In genomic region chr1:6260961-6261614, GRCh38 we compare ENCODE assay signal across 8 cellular contexts. TPM values are rescaled to one million over a fixed set of nuclear protein-coding genes. Genes with fewer than 3 reads are reported as not detected.
DNase-seq lines count a peak whose midpoint lies in the region; ATAC-seq and TF ChIP-seq lines count a peak whose summit lies in the region.

TSS of gene GPR153 (minus strand) at chr1:6261098. CDS start at chr1:6254905, 6,193 bp downstream.

- no peaks in the 10 kb centered on the region for H3K9me3 ChIP-seq in GM23248 (ENCODE audit: low read depth)
- no peaks in the 10 kb centered on the region for H3K9me3 ChIP-seq in RWPE2 (ENCODE audit: severe bottlenecking)
- H3K9me3 ChIP-seq in iPS DF 6.9 (ENCODE audit: control insufficient read depth, insufficient read depth, low read length), result no peaks in the 10 kb centered on the region
- H3K9me3 ChIP-seq in smooth muscle cell (replicated peaks; ENCODE audit: low read depth), result no peaks in the 10 kb centered on the region

- in situ Hi-C loops in GM23248 (cut with MboI), result no loop called here
- in situ Hi-C loops in G401 (cut with HindIII; ENCODE audit: low sequenced_read_pairs), result no loop called here

- H3K36me3 Mint-ChIP-seq in activated naive CD8-positive, alpha-beta T cell treated with anti-CD3 and anti-CD28 coated beads, Interleukin-2, amount 50 U/mL, for 24 hours (ENCODE audit: low read depth), result no peaks in the 10 kb centered on the region

- no peaks in the 10 kb centered on the region for H3F3A ChIP-seq in GM23248 (ENCODE audit: insufficient read depth)
- H3F3A ChIP-seq in smooth muscle cell (ENCODE audit: low read depth), result no peaks in the 10 kb centered on the region

- peaks cover 18% of the 10 kb centered on the region for H3K27me3 Mint-ChIP-seq in activated naive CD8-positive, alpha-beta T cell treated with anti-CD3 and anti-CD28 coated beads, Interleukin-2, amount 50 U/mL, for 24 hours

- no peaks in the 10 kb centered on the region for H3K9me2 ChIP-seq in GM23248 (ENCODE audit: insufficient read depth)

- DNase-seq in AG09309 (ENCODE audit: low read depth) (no peak), GM23248 (peak; percentile 73), RWPE2 (ENCODE audit: low spot score) (no peak), iPS DF 6.9 (ENCODE audit: low read depth, low spot score) (no peak), smooth muscle cell (lab: John Stamatoyannopoulos, UW; ENCODE audit: unreplicated experiment) (no peak), G401 (ENCODE audit: low spot score) (no peak)
- peak; percentile 65 for DNase-seq in activated naive CD8-positive, alpha-beta T cell treated with anti-CD3 and anti-CD28 coated beads, Interleukin-2, amount 50 U/mL, for 24 hours

- peak within 1 kb of the TSS; percentile 67 for H3K4me2 ChIP-seq in GM23248 (ENCODE audit: unreplicated experiment)
- peak within 1 kb of the TSS; percentile 92 for H3K4me2 ChIP-seq in smooth muscle cell

- H4K20me1 ChIP-seq in GM23248 (ENCODE audit: insufficient read depth) (no peaks in the 10 kb centered on the region), smooth muscle cell (ENCODE audit: low read depth) (peaks cover 27% of the 10 kb centered on the region)

- peaks cover 8% of the 10 kb centered on the region; the same call in 1 of the 2 replicates for H3K4me1 ChIP-seq in GM23248 (ENCODE audit: insufficient read depth)
- peaks cover 5% of the 10 kb centered on the region for H3K4me1 ChIP-seq in RWPE2 (ENCODE audit: insufficient read depth, poor library complexity, severe bottlenecking)
- H3K4me1 ChIP-seq in iPS DF 6.9 (ENCODE audit: control insufficient read depth, insufficient read depth, low read length), result peaks cover 4% of the 10 kb centered on the region; the same call in 1 of the 2 replicates
- H3K4me1 ChIP-seq in smooth muscle cell (ENCODE audit: low read depth), result no peaks in the 10 kb centered on the region

- H3K4me3 ChIP-seq in AG09309 (ENCODE audit: control insufficient read depth, low read depth, low read length) (peak within 1 kb of the TSS; percentile 57), GM23248 (peak within 1 kb of the TSS; percentile 69), RWPE2 (ENCODE audit: severe bottlenecking) (peak within 1 kb of the TSS; percentile 69), iPS DF 6.9 (ENCODE audit: low read length) (peak within 1 kb of the TSS; percentile 67), smooth muscle cell (peak within 1 kb of the TSS; percentile 73)

- peak within 1 kb of the TSS; percentile 51 for H3K4me3 Mint-ChIP-seq in activated naive CD8-positive, alpha-beta T cell treated with anti-CD3 and anti-CD28 coated beads, Interleukin-2, amount 50 U/mL, for 24 hours

- H3K9ac ChIP-seq in GM23248 (peak within 1 kb of the TSS; percentile 36), smooth muscle cell (ENCODE audit: low read depth) (no peak within 1 kb of the TSS)

- TF ChIP-seq CTCF in AG09309 (IDR thresholded peaks at IDR 0.05; ENCODE audit: control insufficient read depth, insufficient read depth, low read depth, low read length, missing control alignments) (no peak), RWPE2 (IDR thresholded peaks at IDR 0.05; ENCODE audit: poor library complexity, severe bottlenecking) (no peak), smooth muscle cell (IDR thresholded peaks at IDR 0.05; ENCODE audit: borderline replicate concordance, insufficient read depth, poor library complexity, severe bottlenecking) (no peak)

- H3K36me3 ChIP-seq in GM23248 (ENCODE audit: low read depth), result no peaks in the 10 kb centered on the region
- 0 out of 2 replicates have a peak, but pooled peaks cover 3% of the 10 kb centered on the region for H3K36me3 ChIP-seq in RWPE2 (ENCODE audit: low read depth)
- H3K36me3 ChIP-seq in iPS DF 6.9 (ENCODE audit: control insufficient read depth, insufficient read depth, low read length), result no peaks in the 10 kb centered on the region
- H3K36me3 ChIP-seq in smooth muscle cell (ENCODE audit: low read depth), result no peaks in the 10 kb centered on the region

- no peaks in the 10 kb centered on the region for H3K27me3 ChIP-seq in GM23248 (replicated peaks; ENCODE audit: insufficient read depth)
- H3K27me3 ChIP-seq in RWPE2 (ENCODE audit: insufficient read depth, poor library complexity, severe bottlenecking), result no peaks in the 10 kb centered on the region
- no peaks in the 10 kb centered on the region for H3K27me3 ChIP-seq in iPS DF 6.9 (ENCODE audit: control insufficient read depth, insufficient read depth, low read length)
- no peaks in the 10 kb centered on the region for H3K27me3 ChIP-seq in smooth muscle cell (ENCODE audit: low read depth)

- H3K27ac ChIP-seq in GM23248 (no peak within 1 kb of the TSS), RWPE2 (ENCODE audit: poor library complexity, severe bottlenecking) (peak within 1 kb of the TSS; percentile 31), iPS DF 6.9 (ENCODE audit: low read length) (no peak within 1 kb of the TSS), smooth muscle cell (ENCODE audit: low read depth) (no peak within 1 kb of the TSS)

- no peaks in the 10 kb centered on the region for H3K9me3 Mint-ChIP-seq in activated naive CD8-positive, alpha-beta T cell treated with anti-CD3 and anti-CD28 coated beads, Interleukin-2, amount 50 U/mL, for 24 hours

- WGBS in GM23248 (ENCODE audit: low coverage in 1 of 2, low lambda C conversion rate in 2 of 2, missing lambda C conversion rate in 2 of 2), 2 experiments, result 2 to 3% methylated on average over 19 to 63 of the region's 78 CpGs
- no CpG with 5 or more reads among the region's 78 CpGs for WGBS in iPS DF 6.9 (ENCODE audit: insufficient coverage, insufficient read length)
- 6% methylated on average over 28 of the region's 78 CpGs for WGBS in smooth muscle cell (ENCODE audit: low lambda C conversion rate)

- no peak within 1 kb of the TSS for H3K27ac Mint-ChIP-seq in activated naive CD8-positive, alpha-beta T cell treated with anti-CD3 and anti-CD28 coated beads, Interleukin-2, amount 50 U/mL, for 24 hours

- peaks cover 5% of the 10 kb centered on the region for H3K4me1 Mint-ChIP-seq in activated naive CD8-positive, alpha-beta T cell treated with anti-CD3 and anti-CD28 coated beads, Interleukin-2, amount 50 U/mL, for 24 hours

- H2AFZ ChIP-seq in GM23248 (peak within 1 kb of the TSS; percentile 80), smooth muscle cell (ENCODE audit: low read depth) (peak within 1 kb of the TSS; percentile 91)

- H3K79me2 ChIP-seq in GM23248 (ENCODE audit: insufficient read depth) (no peaks in the 10 kb centered on the region), smooth muscle cell (ENCODE audit: low read depth) (no peaks in the 10 kb centered on the region)

- ATAC-seq in RWPE2 (ENCODE audit: low read depth) (peak; percentile 45), HG03457 (IDR thresholded peaks at IDR 0.05; ENCODE audit: unreplicated experiment) (no peak)
- ATAC-seq in activated naive CD8-positive, alpha-beta T cell treated with anti-CD3 and anti-CD28 coated beads, Interleukin-2, amount 50 U/mL, for 24 hours, result peak; percentile 68

RNA-seq across cellular contexts. Expression of gene GPR153, which starts in this region (rescaled TPM):
- total RNA-seq in GM23248 (2014; rRNA removed; shearing (Covaris generic)), result 8.0 and 8.6 TPM in 2 replicates
- 0.69 and 0.84 TPM in 2 replicates for polyA plus RNA-seq in GM23248 (2016; fragmentation: Nextera tagmentation; extraction: Ambion mirVana)
- 6.4 and 8.2 TPM in 2 replicates for total RNA-seq in smooth muscle cell
- 15.5 and 15.8 TPM in 2 replicates for polyA plus RNA-seq in smooth muscle cell
- total RNA-seq in G401 (2014; rRNA removed; shearing (Covaris generic)), result 3.3 and 4.5 TPM in 2 replicates

Comparison
In these comparisons a context has a peak if more than half of its experiments do, and no peak if none do; other contexts are left out.
1. DNase-seq: peak in GM23248 (single experiment) and activated naive CD8-positive, alpha-beta T cell treated with anti-CD3 and anti-CD28 coated beads, Interleukin-2, amount 50 U/mL, for 24 hours (single experiment); none in AG09309 (single experiment), RWPE2 (single experiment), iPS DF 6.9 (single experiment), smooth muscle cell (single experiment) and G401 (single experiment).
2. Peak in every context shown above with its lines, with median percentiles within 50 percentile points of each other: H3K4me3 ChIP-seq.